ENCODE assay signal across 8 cellular contexts in the genomic region with DNA sequence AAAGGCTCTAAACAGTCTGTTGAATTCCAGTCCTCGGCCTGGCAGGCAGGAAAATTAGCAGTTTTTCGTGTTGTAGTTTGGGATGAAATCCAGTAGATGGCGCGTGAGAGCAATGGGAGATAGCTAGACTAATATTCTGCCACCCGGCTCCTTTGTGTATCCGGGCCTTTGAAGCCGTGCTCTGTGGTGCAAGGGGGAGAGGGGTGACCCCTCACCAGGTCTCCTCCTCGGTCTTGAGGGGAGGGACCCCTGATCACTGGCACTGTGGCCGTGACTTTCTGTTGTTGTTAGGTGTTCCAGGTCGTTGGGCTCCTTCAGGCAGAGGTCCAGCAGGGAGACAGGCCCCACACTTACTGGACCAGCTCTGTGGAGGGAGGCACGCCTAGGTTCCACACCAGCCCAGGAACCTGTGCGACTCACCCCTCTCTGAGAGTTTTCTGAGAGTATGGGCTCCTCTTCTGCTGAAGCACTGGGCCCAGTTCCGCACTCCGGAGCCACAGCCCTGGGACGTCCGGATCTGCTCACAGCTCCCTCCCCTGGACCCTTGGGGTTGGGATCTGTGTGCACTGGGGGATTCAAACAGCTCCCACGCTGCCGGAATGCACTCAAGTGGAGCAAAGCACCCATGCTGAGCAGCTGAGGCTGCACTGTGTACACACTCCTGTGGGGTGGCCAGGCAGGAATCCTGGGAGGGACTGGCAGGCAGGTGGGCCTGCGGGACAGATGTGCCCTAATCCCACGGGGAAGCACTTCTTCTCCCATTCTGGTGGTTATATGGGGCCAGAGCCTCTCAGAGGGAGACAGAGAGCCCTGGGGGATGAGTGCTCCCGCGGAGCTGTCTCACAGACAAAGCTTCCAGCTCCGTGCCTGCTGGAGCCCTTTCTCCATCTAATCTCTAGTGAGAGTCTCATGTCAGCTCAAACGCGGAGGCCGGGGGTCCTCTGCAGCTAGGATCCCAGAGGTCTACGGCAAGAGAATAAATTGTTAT. TPM values are rescaled to one million over a fixed set of nuclear protein-coding genes. Genes with fewer than 3 reads are reported as not detected.
DNase-seq lines count a peak whose midpoint lies in the region; ATAC-seq, FAIRE-seq and TF ChIP-seq lines count a peak whose summit lies in the region.

No MANE protein-coding gene starts in this region.

- peak overlapping the region; percentile 41 for H4K5ac ChIP-seq in H1 (ENCODE audit: insufficient read length, low read depth, low read length)

- no peak overlapping the region for H3K4me3 Mint-ChIP-seq in activated CD8-positive, alpha-beta T cell treated with anti-CD3 and anti-CD28 coated beads for 36 hours

- no peak overlapping the region for H3K14ac ChIP-seq in H1 (ENCODE audit: insufficient read length)

- no peaks in the 10 kb centered on the region for H3K79me1 ChIP-seq in H1 (ENCODE audit: low read depth, low read length)

- H3K36me3 Mint-ChIP-seq in activated CD8-positive, alpha-beta T cell treated with anti-CD3 and anti-CD28 coated beads for 36 hours (ENCODE audit: low read depth): no peaks in the 10 kb centered on the region

- no peaks in the 10 kb centered on the region for H3K9me2 ChIP-seq in DOHH2 (replicated peaks; ENCODE audit: control insufficient read depth, low read length)

- peak overlapping the region in 3 of 4 experiments; percentile 8 to 36 (median 28); a peak in 3 of 7 replicates for H3K9ac ChIP-seq in H1 (replicated peaks in 1 of 4; ENCODE audit: extremely low read depth in 1 of 4, low read depth in 3 of 4, low read length in 3 of 4)

- no peak overlapping the region for H3K56ac ChIP-seq in H1 (replicated peaks; ENCODE audit: insufficient read length, low read depth, low read length)

- peak overlapping the region; percentile 99 for H2AFZ ChIP-seq in H1 (ENCODE audit: low read length)

- peak overlapping the region; percentile 76; the same call in 1 of the 2 replicates for H3K18ac ChIP-seq in H1 (ENCODE audit: extremely low read depth, low read length)

- FAIRE-seq in H1 (lab: Jason Lieb, UNC): peak; percentile 92

- TF ChIP-seq POLR2A in H1 (IDR thresholded peaks at IDR 0.05; ENCODE audit: control extremely low read depth in 1 of 2, low read depth in 2 of 2, low read length in 2 of 2): no peak

- DNase-seq in HT-29 (ENCODE audit: low spot score) (peak; percentile 68), NCI-H82 treated with DMSO at 0.1 percent for 48 hours (lab: John Stamatoyannopoulos, UW; ENCODE audit: unreplicated experiment) (peak; percentile 78), H1 (ENCODE audit: low read depth in 1 of 2, low spot score in 2 of 2) (peak in 1 of 2 experiments; percentile 88), medulla oblongata (ENCODE audit: extremely low spot score) (peak; percentile 82)
- DNase-seq in activated CD8-positive, alpha-beta T cell treated with anti-CD3 and anti-CD28 coated beads for 36 hours: peak; percentile 63
- peak; percentile 18 for DNase-seq in stimulated activated CD8-positive, alpha-beta memory T cell treated with anti-CD3 and anti-CD28 coated beads, Interleukin-7, amount 100 ng/mL, for 24 hours (ENCODE audit: low read depth)

- CTCF ChIA-PET in activated CD8-positive, alpha-beta T cell treated with anti-CD3 and anti-CD28 coated beads for 36 hours (lab: Charles Lee): interaction anchor here (0.6 to 4.1 kb wide), 56 partner anchors 11 to 854 kb away, joined by 3 to 38 read pairs (median 4); partner anchors contain the start of gene GKN2
- CTCF ChIA-PET in H1 (lab: Charles Lee; ENCODE audit: partially characterized antibody): interaction anchor here (0.5 to 3.3 kb wide), 56 partner anchors 8 to 1794 kb away, joined by 3 to 39 read pairs (median 4); partner anchors contain the start of genes ANTXR1 and GKN2

- H3K23me2 ChIP-seq in H1 (ENCODE audit: low read depth, low read length): peaks cover 4% of the 10 kb centered on the region; the same call in 1 of the 2 replicates

- H3K27me3 ChIP-seq in DOHH2 (ENCODE audit: control insufficient read depth, low read length) (peaks cover 8% of the 10 kb centered on the region; the same call in 1 of the 2 replicates), H1 (replicated peaks in 1 of 4; ENCODE audit: control insufficient read depth in 3 of 4, extremely low read depth in 1 of 4, insufficient read depth in 3 of 4, low read length in 3 of 4) (no peaks in the 10 kb centered on the region)

- TF ChIP-seq EP300 in H1 (IDR thresholded peaks at IDR 0.05; ENCODE audit: borderline replicate concordance in 1 of 2, low read depth in 2 of 2, low read length in 2 of 2): no peak

- H3K27me3 Mint-ChIP-seq in activated CD8-positive, alpha-beta T cell treated with anti-CD3 and anti-CD28 coated beads for 36 hours: peaks cover 21% of the 10 kb centered on the region

- POLR2A ChIA-PET in activated CD8-positive, alpha-beta T cell treated with anti-CD3 and anti-CD28 coated beads for 36 hours (lab: Charles Lee): no interaction called here
- POLR2A ChIA-PET in H1 (lab: Charles Lee; ENCODE audit: partially characterized antibody): interaction anchor here (0.6 to 1.2 kb wide), 6 partner anchors 9 to 363 kb away, joined by 3 to 4 read pairs (median 3); partner anchors contain the start of gene GKN2

- H2AK5ac ChIP-seq in H1 (ENCODE audit: low read depth, low read length): no peak overlapping the region

- H3K4me3 ChIP-seq in DOHH2 (ENCODE audit: low read length) (no peak overlapping the region), H1 (ENCODE audit: extremely low read depth in 1 of 4, insufficient read depth in 2 of 4, low read depth in 3 of 4, low read length in 4 of 4) (peak overlapping the region; percentile 42 to 60 (median 50); a peak in 6 of 8 replicates)

- ATAC-seq in activated CD8-positive, alpha-beta T cell treated with anti-CD3 and anti-CD28 coated beads for 36 hours: peak; percentile 87
- no peak for ATAC-seq in GM21447 (IDR thresholded peaks at IDR 0.05; ENCODE audit: unreplicated experiment)

- H2BK20ac ChIP-seq in H1 (ENCODE audit: low read length): no peak overlapping the region

- peak overlapping the region; percentile 76; the same call in 1 of the 2 replicates for H4K8ac ChIP-seq in H1 (ENCODE audit: extremely low read depth, insufficient read depth, low read length)

- intact Hi-C loops in activated CD8-positive, alpha-beta T cell treated with anti-CD3 and anti-CD28 coated beads for 36 hours (cut with micrococcal nuclease): loop anchor here (10.0 kb wide), 1 partner anchor 361 kb away; no protein-coding TSS in a partner anchor

- peak overlapping the region; percentile 56 for H4K91ac ChIP-seq in H1 (replicated peaks; ENCODE audit: insufficient read length, low read length)

- peak; percentile 56 to 79 for TF ChIP-seq RAD21 in H1 (IDR thresholded peaks at IDR 0.05 in 1 of 2, conservative IDR thresholded peaks at IDR 0.05 in 1 of 2; ENCODE audit: low read depth in 2 of 2, low read length in 2 of 2)

- no peak overlapping the region for H3K27ac Mint-ChIP-seq in activated CD8-positive, alpha-beta T cell treated with anti-CD3 and anti-CD28 coated beads for 36 hours

- H3K9me3 Mint-ChIP-seq in activated CD8-positive, alpha-beta T cell treated with anti-CD3 and anti-CD28 coated beads for 36 hours: peaks cover 3% of the 10 kb centered on the region

- no peak overlapping the region for H3K4ac ChIP-seq in H1 (replicated peaks; ENCODE audit: insufficient read length, low read depth, low read length)

- H3K36me3 ChIP-seq in DOHH2 (ENCODE audit: control insufficient read depth, low read length) (no peaks in the 10 kb centered on the region), H1 (ENCODE audit: control insufficient read depth in 2 of 4, insufficient read depth in 4 of 4, low read length in 3 of 4) (no peaks in the 10 kb centered on the region)

- H4K20me1 ChIP-seq in DOHH2 (ENCODE audit: control insufficient read depth, insufficient read depth, low read depth, low read length): no peaks in the 10 kb centered on the region
- H4K20me1 ChIP-seq in H1 (replicated peaks in 1 of 2; ENCODE audit: control insufficient read depth in 1 of 2, insufficient read depth in 2 of 2, low read length in 2 of 2): no peaks in the 10 kb centered on the region

- H3K4me1 ChIP-seq in DOHH2 (ENCODE audit: control insufficient read depth, low read length): peaks cover 3% of the 10 kb centered on the region; the same call in 1 of the 2 replicates
- peaks cover 0 to 6% (median 5%) of the 10 kb centered on the region in 4 experiments; a peak in 3 of 7 replicates for H3K4me1 ChIP-seq in H1 (replicated peaks in 1 of 4; ENCODE audit: control insufficient read depth in 3 of 4, insufficient read depth in 4 of 4, low read length in 3 of 4)

- 28% methylated on average over 27 of the region's 27 CpGs; no CpG with 5 or more reads in 1 of the 2 experiments for WGBS in H1 (ENCODE audit: extremely low coverage in 1 of 2, insufficient coverage in 1 of 2, insufficient read length in 1 of 2, insufficient replicate concordance in 2 of 2, low coverage in 1 of 2, low lambda C conversion rate in 2 of 2, missing lambda C conversion rate in 1 of 2), 2 experiments

- no peaks in the 10 kb centered on the region for H3K79me2 ChIP-seq in DOHH2 (ENCODE audit: control insufficient read depth, low read length)
- H3K79me2 ChIP-seq in H1 (ENCODE audit: control insufficient read depth in 1 of 2, insufficient read depth in 2 of 2, low read length in 2 of 2): no peaks in the 10 kb centered on the region

- H3K4me1 Mint-ChIP-seq in activated CD8-positive, alpha-beta T cell treated with anti-CD3 and anti-CD28 coated beads for 36 hours (ENCODE audit: low read depth): no peaks in the 10 kb centered on the region

- H3K27ac ChIP-seq in DOHH2 (ENCODE audit: low read depth, low read length) (no peak overlapping the region), H1 (ENCODE audit: low read depth, low read length) (no peak overlapping the region)

- no peaks in the 10 kb centered on the region for H3F3A ChIP-seq in DOHH2 (ENCODE audit: control insufficient read depth, insufficient read depth)

- H2BK5ac ChIP-seq in H1 (ENCODE audit: low read depth, low read length): peak overlapping the region; percentile 41; the same call in 1 of the 2 replicates

- peak overlapping the region; percentile 18 for H2BK12ac ChIP-seq in H1 (ENCODE audit: low read depth, low read length)

- no peaks in the 10 kb centered on the region; the same call in 1 of the 2 replicates for H3K9me3 ChIP-seq in DOHH2 (ENCODE audit: control insufficient read depth, insufficient read depth, low read length)
- H3K9me3 ChIP-seq in H1 (ENCODE audit: insufficient read depth in 2 of 2, low read depth in 1 of 2, low read length in 1 of 2): no peaks in the 10 kb centered on the region; a peak in 1 of 4 replicates

- peak overlapping the region; percentile 29 for H3K4me2 ChIP-seq in DOHH2 (ENCODE audit: low read length)
- peak overlapping the region; percentile 88 for H3K4me2 ChIP-seq in H1 (ENCODE audit: insufficient read depth in 1 of 2, low read depth in 2 of 2, low read length in 2 of 2)

- H3K23ac ChIP-seq in H1 (ENCODE audit: insufficient read length): no peak overlapping the region

- no peak overlapping the region for H2BK120ac ChIP-seq in H1 (replicated peaks; ENCODE audit: low read depth, low read length)

- H2BK15ac ChIP-seq in H1 (ENCODE audit: low read length): peak overlapping the region; percentile 90; the same call in 1 of the 2 replicates

- TF ChIP-seq CTCF in DOHH2 (IDR thresholded peaks at IDR 0.05; ENCODE audit: low read depth, low read length, poor library complexity, severe bottlenecking): peak; percentile 87
- TF ChIP-seq CTCF in activated CD8-positive, alpha-beta T cell treated with anti-CD3 and anti-CD28 coated beads for 36 hours (IDR thresholded peaks at IDR 0.05): peak; percentile 87
- peak; percentile 17 to 76 (median 76) for TF ChIP-seq CTCF in H1 (IDR thresholded peaks at IDR 0.05; ENCODE audit: control extremely low read depth in 1 of 3, insufficient read depth in 1 of 3, low read depth in 1 of 3, low read length in 3 of 3)

RNA-seq across cellular contexts. Expression of gene GKN2, which starts 8.8 kb away (rescaled TPM):
- total RNA-seq in HT-29 (2014; rRNA removed; shearing (Covaris generic)): not detected in 2 replicates
- not detected for total RNA-seq in activated CD8-positive, alpha-beta T cell treated with anti-CD3 and anti-CD28 coated beads for 36 hours
- not detected in 2 replicates for total RNA-seq in H1 (2021; fragmentation: NEBNext Ultra II Directional; extraction: Animal tissue kit (Norgen Biotek cat#: 25700))
- polyA plus RNA-seq in H1 (2011; rRNA removed): not detected in 2 replicates
- polyA plus RNA-seq in H1 (2011; cell fraction: cytosol; rRNA removed): not detected
- not detected for polyA plus RNA-seq in H1 (2011; cell fraction: nucleus; rRNA removed)
- polyA plus RNA-seq in H1 (2012, experiment 1 of 2): not detected in 4 replicates
- not detected for polyA plus RNA-seq in H1 (2012, experiment 2 of 2)
- not detected for polyA plus RNA-seq in H1 (2013, experiment 1 of 2)
- not detected for polyA plus RNA-seq in H1 (2013, experiment 2 of 2)
- not detected in 2 replicates for polyA minus RNA-seq in H1 (2011; rRNA and poly(A)+ RNA removed)
- not detected for polyA minus RNA-seq in H1 (2011; cell fraction: cytosol; rRNA and poly(A)+ RNA removed)
- polyA minus RNA-seq in H1 (2011; cell fraction: nucleus; rRNA and poly(A)+ RNA removed): not detected

RNA-seq across cellular contexts. Expression of gene GKN1, which starts 30.6 kb away (rescaled TPM):
- not detected in 2 replicates for total RNA-seq in HT-29 (2014; rRNA removed; shearing (Covaris generic))
- total RNA-seq in activated CD8-positive, alpha-beta T cell treated with anti-CD3 and anti-CD28 coated beads for 36 hours: not detected
- not detected in 2 replicates for total RNA-seq in H1 (2021; fragmentation: NEBNext Ultra II Directional; extraction: Animal tissue kit (Norgen Biotek cat#: 25700))
- polyA plus RNA-seq in H1 (2011; rRNA removed): not detected in 2 replicates
- not detected for polyA plus RNA-seq in H1 (2011; cell fraction: cytosol; rRNA removed)
- polyA plus RNA-seq in H1 (2011; cell fraction: nucleus; rRNA removed): not detected
- not detected in 4 replicates for polyA plus RNA-seq in H1 (2012, experiment 1 of 2)
- not detected for polyA plus RNA-seq in H1 (2012, experiment 2 of 2)
- polyA plus RNA-seq in H1 (2013, experiment 1 of 2): not detected
- polyA plus RNA-seq in H1 (2013, experiment 2 of 2): not detected
- polyA minus RNA-seq in H1 (2011; rRNA and poly(A)+ RNA removed): not detected in 2 replicates
- not detected for polyA minus RNA-seq in H1 (2011; cell fraction: cytosol; rRNA and poly(A)+ RNA removed)
- polyA minus RNA-seq in H1 (2011; cell fraction: nucleus; rRNA and poly(A)+ RNA removed): not detected
